Comparison of ENCODE assay signal across 18 cellular contexts in genomic region chr3:53778154-53778553, GRCh38.
DNase-seq lines count a peak whose midpoint lies in the region; ATAC-seq, FAIRE-seq and TF ChIP-seq lines count a peak whose summit lies in the region.
"Had no signal": no experiment of that assay in that cellular context is flagged by ENCODE, and none has a peak within 500 bp of the region (broad histone marks: within the 10 kb centered on the region; RNA-seq: fewer than 3 reads in every experiment).

No MANE protein-coding gene starts in this region.

- H2BK5ac ChIP-seq in H1 (ENCODE audit: low read depth, low read length) = no peak overlapping the region

- no peaks in the 10 kb centered on the region for H3K36me3 ChIP-seq in KOPT-K1 (ENCODE audit: insufficient read depth, low read length)
- H3K36me3 ChIP-seq in H1 (ENCODE audit: control insufficient read depth in 2 of 4, insufficient read depth in 4 of 4, low read length in 3 of 4) = no peaks in the 10 kb centered on the region
- H3K36me3 ChIP-seq in ascending aorta = no peaks in the 10 kb centered on the region
- H3K36me3 ChIP-seq: BLaER1 had no signal

- H2BK12ac ChIP-seq in H1 (ENCODE audit: low read depth, low read length) = no peak overlapping the region

- CTCF ChIA-PET in A549 (lab: Yijun Ruan, JAX) = no interaction called here
- CTCF ChIA-PET in H1 (lab: Charles Lee; ENCODE audit: partially characterized antibody) = interaction anchor here (0.6 to 0.7 kb wide), 2 partner anchors 72 to 102 kb away, joined by 3 to 5 read pairs; no protein-coding TSS in a partner anchor

- H2AK5ac ChIP-seq in H1 (ENCODE audit: low read depth, low read length) = no peak overlapping the region

- no peak overlapping the region for H3K4me2 ChIP-seq in A549
- H3K4me2 ChIP-seq in H1 (ENCODE audit: insufficient read depth in 1 of 2, low read depth in 2 of 2, low read length in 2 of 2) = no peak overlapping the region

- no peak overlapping the region for H2BK15ac ChIP-seq in H1 (ENCODE audit: low read length)

- no peaks in the 10 kb centered on the region for H3K27me3 ChIP-seq in H1 (replicated peaks in 1 of 4; ENCODE audit: control insufficient read depth in 3 of 4, extremely low read depth in 1 of 4, insufficient read depth in 3 of 4, low read length in 3 of 4)
- H3K27me3 ChIP-seq in ascending aorta = no peaks in the 10 kb centered on the region
- H3K27me3 ChIP-seq: BLaER1 had no signal

- no peak for TF ChIP-seq CTCF in A549 (IDR thresholded peaks at IDR 0.05)
- TF ChIP-seq CTCF in H1 (IDR thresholded peaks at IDR 0.05; ENCODE audit: control extremely low read depth in 1 of 3, insufficient read depth in 1 of 3, low read depth in 1 of 3, low read length in 3 of 3) = no peak
- no peak for TF ChIP-seq CTCF in ascending aorta (IDR thresholded peaks at IDR 0.05)

- no peak overlapping the region for H4K91ac ChIP-seq in H1 (replicated peaks; ENCODE audit: insufficient read length, low read length)

- no peak overlapping the region for H3K18ac ChIP-seq in H1 (ENCODE audit: extremely low read depth, low read length)

- no peak overlapping the region for H2BK20ac ChIP-seq in H1 (ENCODE audit: low read length)

- peaks cover 5% of the 10 kb centered on the region; the same call in 1 of the 3 replicates for H3K4me1 ChIP-seq in A549
- H3K4me1 ChIP-seq in H1 (replicated peaks in 1 of 4; ENCODE audit: control insufficient read depth in 3 of 4, insufficient read depth in 4 of 4, low read length in 3 of 4) = peaks cover 0 to 5% (median 3%) of the 10 kb centered on the region in 4 experiments; a peak in 5 of 7 replicates
- peaks cover 3 to 20% of the 10 kb centered on the region in 2 donors for H3K4me1 ChIP-seq in ascending aorta
- H3K4me1 ChIP-seq: BLaER1, Caco-2 had no signal

- no peak overlapping the region for H2BK120ac ChIP-seq in H1 (replicated peaks; ENCODE audit: low read depth, low read length)

- no peaks in the 10 kb centered on the region for H3K79me2 ChIP-seq in H1 (ENCODE audit: control insufficient read depth in 1 of 2, insufficient read depth in 2 of 2, low read length in 2 of 2)

- no peak for ATAC-seq in A549
- ATAC-seq in HG02840 (IDR thresholded peaks at IDR 0.05; ENCODE audit: low FRiP score, unreplicated experiment) = no peak
- no peak for ATAC-seq in HG03175 (IDR thresholded peaks at IDR 0.05; ENCODE audit: unreplicated experiment)
- ATAC-seq: CD8-positive, alpha-beta T cell had no signal

- H3K23me2 ChIP-seq in H1 (ENCODE audit: low read depth, low read length) = no peaks in the 10 kb centered on the region

- H3K27ac ChIP-seq in A549 (no peak overlapping the region), KOPT-K1 (ENCODE audit: low read depth, low read length, poor library complexity, severe bottlenecking) (peak overlapping the region; percentile 62), H1 (ENCODE audit: low read depth, low read length) (no peak overlapping the region), ascending aorta (no peak overlapping the region)
- H3K27ac ChIP-seq: BLaER1, C4-2B had no signal

- no peak overlapping the region for H3K56ac ChIP-seq in H1 (replicated peaks; ENCODE audit: insufficient read length, low read depth, low read length)

- no peak overlapping the region for H3K9ac ChIP-seq in H1 (replicated peaks in 1 of 4; ENCODE audit: extremely low read depth in 1 of 4, low read depth in 3 of 4, low read length in 3 of 4)
- H3K9ac ChIP-seq: BLaER1 had no signal

- 91% methylated on average over 3 of the region's 3 CpGs for WGBS in A549 (ENCODE audit: missing lambda C conversion rate)
- WGBS in H1 (ENCODE audit: extremely low coverage in 1 of 2, insufficient coverage in 1 of 2, insufficient read length in 1 of 2, insufficient replicate concordance in 2 of 2, low coverage in 1 of 2, low lambda C conversion rate in 2 of 2, missing lambda C conversion rate in 1 of 2), 2 experiments = 91% methylated on average over 3 of the region's 3 CpGs; no CpG with 5 or more reads in 1 of the 2 experiments

- no peak overlapping the region for H3K14ac ChIP-seq in H1 (ENCODE audit: insufficient read length)

- H3K23ac ChIP-seq in H1 (ENCODE audit: insufficient read length) = no peak overlapping the region

- FAIRE-seq in A549 (lab: Jason Lieb, UNC) (no peak), H1 (lab: Jason Lieb, UNC) (no peak)
- FAIRE-seq: G401.6, GM12892 had no signal

- H4K5ac ChIP-seq in H1 (ENCODE audit: insufficient read length, low read depth, low read length) = no peak overlapping the region

- no peak overlapping the region for H3K4ac ChIP-seq in H1 (replicated peaks; ENCODE audit: insufficient read length, low read depth, low read length)

- no peak for TF ChIP-seq POLR2A in A549 (IDR thresholded peaks at IDR 0.05; ENCODE audit: low read length)
- TF ChIP-seq POLR2A in H1 (IDR thresholded peaks at IDR 0.05; ENCODE audit: control extremely low read depth in 1 of 2, low read depth in 2 of 2, low read length in 2 of 2) = no peak

- H2AFZ ChIP-seq in H1 (ENCODE audit: low read length) = no peak overlapping the region

- no peaks in the 10 kb centered on the region for H4K20me1 ChIP-seq in H1 (replicated peaks in 1 of 2; ENCODE audit: control insufficient read depth in 1 of 2, insufficient read depth in 2 of 2, low read length in 2 of 2)
- H4K20me1 ChIP-seq: BLaER1 had no signal

- no peak for TF ChIP-seq EP300 in A549 (IDR thresholded peaks at IDR 0.05)
- no peak for TF ChIP-seq EP300 in H1 (IDR thresholded peaks at IDR 0.05; ENCODE audit: borderline replicate concordance in 1 of 2, low read depth in 2 of 2, low read length in 2 of 2)

- no peak for TF ChIP-seq RAD21 in A549 (conservative IDR thresholded peaks at IDR 0.05 in 1 of 2, IDR thresholded peaks at IDR 0.05 in 1 of 2)
- no peak for TF ChIP-seq RAD21 in H1 (IDR thresholded peaks at IDR 0.05 in 1 of 2, conservative IDR thresholded peaks at IDR 0.05 in 1 of 2; ENCODE audit: low read depth in 2 of 2, low read length in 2 of 2)

- POLR2A ChIA-PET in A549 (lab: Yijun Ruan, JAX) (no interaction called here), H1 (lab: Charles Lee; ENCODE audit: partially characterized antibody) (no interaction called here)

- DNase-seq in A549 (ENCODE audit: low read depth in 1 of 2, low spot score in 1 of 2) (no peak), H1 (ENCODE audit: low read depth in 1 of 2, low spot score in 2 of 2) (no peak), ascending aorta (ENCODE audit: low spot score in 2 of 2) (no peak)
- DNase-seq: 8988T; Caco-2; CD4-positive, CD25-positive, alpha-beta regulatory T cell; CD8-positive, alpha-beta T cell; DMS153; GOT3; H7; HCEC 1CT had no signal

- no peak overlapping the region for H4K8ac ChIP-seq in H1 (ENCODE audit: extremely low read depth, insufficient read depth, low read length)

- H3K9me3 ChIP-seq in A549 = no peaks in the 10 kb centered on the region
- no peaks in the 10 kb centered on the region for H3K9me3 ChIP-seq in KOPT-K1 (ENCODE audit: insufficient read depth, low read length, poor library complexity, severe bottlenecking)
- no peaks in the 10 kb centered on the region; a peak in 1 of 4 replicates for H3K9me3 ChIP-seq in H1 (ENCODE audit: insufficient read depth in 2 of 2, low read depth in 1 of 2, low read length in 1 of 2)
- no peaks in the 10 kb centered on the region for H3K9me3 ChIP-seq in ascending aorta
- H3K9me3 ChIP-seq: BLaER1, Caco-2 had no signal

- intact Hi-C loops in ascending aorta (cut with DNase I) = no loop called here

- H3K4me3 ChIP-seq in A549 (no peak overlapping the region), H1 (ENCODE audit: extremely low read depth in 1 of 4, insufficient read depth in 2 of 4, low read depth in 3 of 4, low read length in 4 of 4) (no peak overlapping the region), ascending aorta (no peak overlapping the region)
- H3K4me3 ChIP-seq: BLaER1 had no signal

- H3K79me1 ChIP-seq in H1 (ENCODE audit: low read depth, low read length) = no peaks in the 10 kb centered on the region

TF ChIP-seq in A549, 52 proteins besides CTCF, POLR2A, EP300 and RAD21:
- no peak for TF ChIP-seq RARB (CRISPR knock-in tag; IDR thresholded peaks at IDR 0.05)
- TF ChIP-seq MAFK (IDR thresholded peaks at IDR 0.05; ENCODE audit: partially characterized antibody) = peak; percentile 91
- no peak for TF ChIP-seq HEYL (CRISPR knock-in tag; IDR thresholded peaks at IDR 0.05)

TF ChIP-seq in H1, 55 proteins besides CTCF, POLR2A, EP300 and RAD21:
- no peak for TF ChIP-seq KDM1A (IDR thresholded peaks at IDR 0.05; ENCODE audit: borderline replicate concordance, low read length)
- TF ChIP-seq NRF1 (IDR thresholded peaks at IDR 0.05; ENCODE audit: low read depth, low read length) = no peak
- TF ChIP-seq MAFK (IDR thresholded peaks at IDR 0.05; ENCODE audit: low read depth, low read length) = peak; percentile 62
TF ChIP-seq in H1: peak in this region for 1.

Comparison
In these comparisons a context has a peak if more than half of its experiments do, and no peak if none do; other contexts are left out.
1. Of the 18 proteins assayed by ChIP-seq in both H1 and A549: peak only in H1: none; only in A549: none; in both: MAFK; in neither: 17.